In genomic region chr22:21734540-21735197, GRCh38 we compare ENCODE assay signal across 8 cellular contexts. TPM values are rescaled to one million over a fixed set of nuclear protein-coding genes. Genes with fewer than 3 reads are reported as not detected.
DNase-seq lines count a peak whose midpoint lies in the region; ATAC-seq and TF ChIP-seq lines count a peak whose summit lies in the region.

No MANE protein-coding gene starts in this region.

- no peak for TF ChIP-seq POLR2A in sigmoid colon (IDR thresholded peaks at IDR 0.05)

- no peaks in the 10 kb centered on the region for H4K20me1 ChIP-seq in SU-DHL-6 (ENCODE audit: low read depth, low read length)

- no peaks in the 10 kb centered on the region for H3K79me2 ChIP-seq in SU-DHL-6 (ENCODE audit: insufficient read depth, low read length)

- H3F3A ChIP-seq in SU-DHL-6 (ENCODE audit: insufficient read depth): no peaks in the 10 kb centered on the region

- H3K9me2 ChIP-seq in SU-DHL-6 (replicated peaks; ENCODE audit: insufficient read depth, low read length): no peaks in the 10 kb centered on the region

- WGBS in sigmoid colon, 2 donors: 13 to 19% methylated on average over 8 of the region's 8 CpGs

- H2AFZ ChIP-seq in SU-DHL-6 (ENCODE audit: low read depth, low read length, severe bottlenecking): peak overlapping the region; percentile 96

- H3K9me3 ChIP-seq in SU-DHL-6 (ENCODE audit: insufficient read depth, low read length) (no peaks in the 10 kb centered on the region), sigmoid colon (no peaks in the 10 kb centered on the region)

- no peak for TF ChIP-seq CTCF in SU-DHL-6 (IDR thresholded peaks at IDR 0.05; ENCODE audit: insufficient read depth, low read length, poor library complexity, severe bottlenecking)
- TF ChIP-seq CTCF in fibroblast of pulmonary artery (IDR thresholded peaks at IDR 0.05; ENCODE audit: low read length, missing control alignments): no peak
- TF ChIP-seq CTCF in sigmoid colon (IDR thresholded peaks at IDR 0.05): no peak
- no peak for TF ChIP-seq CTCF in foreskin keratinocyte (conservative IDR thresholded peaks at IDR 0.05)

- H3K4me1 ChIP-seq in sigmoid colon (peaks cover 0 to 19% (median 12%) of the 10 kb centered on the region in 4 donors), foreskin keratinocyte (no peaks in the 10 kb centered on the region)

- TF ChIP-seq EP300 in sigmoid colon (IDR thresholded peaks at IDR 0.05): no peak

- intact Hi-C loops in sigmoid colon (cut with DNase I): loop anchor here (1.0 kb wide), 2 partner anchors 68 to 133 kb away; partner anchors contain the start of genes MAPK1 and PPIL2

- peak; percentile 18 for DNase-seq in activated CD4-positive, alpha-beta T cell treated with anti-CD3 and anti-CD28 coated beads for 48 hours
- DNase-seq in activated CD4-positive, alpha-beta T cell treated with anti-CD3 and anti-CD28 coated beads, Interleukin-2, amount 50 U/mL, for 48 hours: no peak
- no peak for DNase-seq in fibroblast of pulmonary artery (ENCODE audit: low read depth)
- DNase-seq in sigmoid colon: no peak
- DNase-seq in foreskin keratinocyte: no peak
- DNase-seq in pons (ENCODE audit: low spot score): no peak

- peak overlapping the region; percentile 59 for H3K9ac ChIP-seq in SU-DHL-6 (ENCODE audit: low read length)

- no peak overlapping the region for H3K27ac ChIP-seq in SU-DHL-6 (ENCODE audit: low read depth, low read length)
- H3K27ac ChIP-seq in sigmoid colon: peak overlapping the region; percentile 79 to 86 (median 83)
- H3K27ac ChIP-seq in foreskin keratinocyte: no peak overlapping the region

- H3K27me3 ChIP-seq in SU-DHL-6 (ENCODE audit: low read length) (no peaks in the 10 kb centered on the region), sigmoid colon (no peaks in the 10 kb centered on the region), foreskin keratinocyte (peaks cover 49% of the 10 kb centered on the region)

- H3K4me2 ChIP-seq in SU-DHL-6 (ENCODE audit: low read depth, low read length, poor library complexity, severe bottlenecking): peak overlapping the region; percentile 98

- ATAC-seq in foreskin keratinocyte (no peak), GM18870 (IDR thresholded peaks at IDR 0.05; ENCODE audit: unreplicated experiment) (no peak)

- H3K4me3 ChIP-seq in SU-DHL-6 (ENCODE audit: insufficient read depth, low read length, poor library complexity, severe bottlenecking) (peak overlapping the region; percentile 73), fibroblast of pulmonary artery (replicated peaks; ENCODE audit: low read depth, low read length) (peak overlapping the region; percentile 33), sigmoid colon (peak overlapping the region; percentile 38 to 78 (median 60))

- H3K36me3 ChIP-seq in SU-DHL-6 (ENCODE audit: low read length) (no peaks in the 10 kb centered on the region), sigmoid colon (no peaks in the 10 kb centered on the region)

RNA-seq across cellular contexts. Expression of gene YPEL1, which starts 0.9 kb away (rescaled TPM):
- total RNA-seq in sigmoid colon (1 to 10 TPM; 5.9 to 9.6 (median 7.9) TPM), foreskin keratinocyte (0.14 TPM in 1 of 2 replicates, not detected in the other)
- polyA plus RNA-seq in sigmoid colon (1 to 10 TPM in 2 of 3 donors, under 1 TPM in 1; 0.69 to 2.7 (median 1.2) TPM), foreskin keratinocyte (0.03 TPM in 1 of 2 replicates, not detected in the other)

Comparison
In these comparisons a context has a peak if more than half of its experiments do, and no peak if none do; other contexts are left out.
1. H3K27ac ChIP-seq: peak in sigmoid colon (4 of 4); none in SU-DHL-6 (single experiment) and foreskin keratinocyte (single experiment).
2. Peak in every context shown above with its lines, with median percentiles within 50 percentile points of each other: H3K4me3 ChIP-seq.